8 cellular contexts compared by ENCODE assay signal in genomic region chr5:136028782-136029742, GRCh38. TPM values are rescaled to one million over a fixed set of nuclear protein-coding genes. Genes with fewer than 3 reads are reported as not detected.
DNase-seq lines count a peak whose midpoint lies in the region; ATAC-seq and TF ChIP-seq lines count a peak whose summit lies in the region.

Gene TGFBI, plus strand, starts transcription at chr5:136028988. Its CDS starts 68 bp downstream, at chr5:136029056.

- H3K4me1 ChIP-seq in heart left ventricle: peaks cover 5 to 92% (median 45%) of the 10 kb centered on the region in 12 donors
- no peaks in the 10 kb centered on the region for H3K4me1 ChIP-seq in parathyroid adenoma

- H3K36me3 Mint-ChIP-seq in activated naive CD8-positive, alpha-beta T cell treated with anti-CD3 and anti-CD28 coated beads, Interleukin-2, amount 50 U/mL, for 24 hours (ENCODE audit: low read depth): no peaks in the 10 kb centered on the region

- H3K4me3 Mint-ChIP-seq in activated naive CD8-positive, alpha-beta T cell treated with anti-CD3 and anti-CD28 coated beads, Interleukin-2, amount 50 U/mL, for 24 hours: no peak within 1 kb of the TSS

- H2AFZ ChIP-seq in parathyroid adenoma: peak within 1 kb of the TSS; percentile 75

- H3K4me1 Mint-ChIP-seq in activated naive CD8-positive, alpha-beta T cell treated with anti-CD3 and anti-CD28 coated beads, Interleukin-2, amount 50 U/mL, for 24 hours: no peaks in the 10 kb centered on the region

- ATAC-seq in HG03342 (IDR thresholded peaks at IDR 0.05; ENCODE audit: unreplicated experiment) (peak; percentile 46), heart left ventricle (peak; percentile 56 to 93 (median 90)), GM19452 (IDR thresholded peaks at IDR 0.05; ENCODE audit: unreplicated experiment) (no peak)
- ATAC-seq in activated naive CD8-positive, alpha-beta T cell treated with anti-CD3 and anti-CD28 coated beads, Interleukin-2, amount 50 U/mL, for 24 hours: peak; percentile 15

- H3K9me3 ChIP-seq in heart left ventricle (no peaks in the 10 kb centered on the region), parathyroid adenoma (ENCODE audit: control insufficient read depth, low read length) (no peaks in the 10 kb centered on the region)

- H3K27me3 ChIP-seq in heart left ventricle: no peaks in the 10 kb centered on the region
- no peaks in the 10 kb centered on the region for H3K27me3 ChIP-seq in parathyroid adenoma (ENCODE audit: control insufficient read depth, insufficient read depth, low read length)

- TF ChIP-seq POLR2A in heart left ventricle (IDR thresholded peaks at IDR 0.05): peak in 1 of 2 donors; percentile 66

- H3K27ac ChIP-seq in heart left ventricle: peak within 1 kb of the TSS in 11 of 12 donors; percentile 50 to 89 (median 77)
- H3K27ac ChIP-seq in parathyroid adenoma: no peak within 1 kb of the TSS

- no peak within 1 kb of the TSS for H3K9ac ChIP-seq in parathyroid adenoma

- peak; percentile 54 for DNase-seq in DMS53 treated with DMSO at 0.1 percent for 48 hours (lab: John Stamatoyannopoulos, UW; ENCODE audit: unreplicated experiment)
- DNase-seq in activated naive CD8-positive, alpha-beta T cell treated with anti-CD3 and anti-CD28 coated beads, Interleukin-2, amount 50 U/mL, for 24 hours: no peak
- peak; percentile 76 to 90 (median 82) for DNase-seq in heart left ventricle
- DNase-seq in cerebellar nuclear complex (lab: John Stamatoyannopoulos, UW): no peak
- DNase-seq in NCI-H748 (lab: John Stamatoyannopoulos, UW; ENCODE audit: unreplicated experiment): no peak

- 5 to 8% (median 7%) methylated on average over 53 to 68 of the region's 68 CpGs for WGBS in heart left ventricle, 4 donors

- TF ChIP-seq CTCF in heart left ventricle (IDR thresholded peaks at IDR 0.05): peak in 4 of 12 donors; percentile 12 to 49 (median 26)
- TF ChIP-seq CTCF in parathyroid adenoma (IDR thresholded peaks at IDR 0.05): no peak

- H3K4me2 ChIP-seq in parathyroid adenoma (ENCODE audit: low read length): peak within 1 kb of the TSS; percentile 53

- H3K27ac Mint-ChIP-seq in activated naive CD8-positive, alpha-beta T cell treated with anti-CD3 and anti-CD28 coated beads, Interleukin-2, amount 50 U/mL, for 24 hours: no peak within 1 kb of the TSS

- H3K4me3 ChIP-seq in heart left ventricle (peak within 1 kb of the TSS; percentile 51 to 86 (median 70)), parathyroid adenoma (ENCODE audit: low read depth, low read length) (peak within 1 kb of the TSS; percentile 22)

- intact Hi-C loops in heart left ventricle (cut with DNase I): loop anchor here in 6 of 10 donors (5.0 kb wide), 2 partner anchors 42 to 52 kb away; no protein-coding TSS in a partner anchor

- H3K36me3 ChIP-seq in heart left ventricle (peaks cover 0 to 14% (median 1%) of the 10 kb centered on the region in 9 donors), parathyroid adenoma (ENCODE audit: control insufficient read depth, insufficient read depth, low read length) (no peaks in the 10 kb centered on the region)

- no peaks in the 10 kb centered on the region for H3K79me2 ChIP-seq in parathyroid adenoma

- H3K9me3 Mint-ChIP-seq in activated naive CD8-positive, alpha-beta T cell treated with anti-CD3 and anti-CD28 coated beads, Interleukin-2, amount 50 U/mL, for 24 hours: no peaks in the 10 kb centered on the region

- H3K27me3 Mint-ChIP-seq in activated naive CD8-positive, alpha-beta T cell treated with anti-CD3 and anti-CD28 coated beads, Interleukin-2, amount 50 U/mL, for 24 hours: peaks cover 17% of the 10 kb centered on the region

RNA-seq across cellular contexts. Expression of gene TGFBI, which starts in this region (rescaled TPM):
- 100 to 1,000 TPM in 2 of 9 donors, 10 to 100 TPM in 7; 31.8 to 206 (median 42.9) TPM for total RNA-seq in heart left ventricle
- polyA plus RNA-seq in heart left ventricle: 10 to 100 TPM; 50.0 to 64.2 TPM

Comparison
In these comparisons a context has a peak if more than half of its experiments do, and no peak if none do; other contexts are left out.
1. DNase-seq: peak in DMS53 treated with DMSO at 0.1 percent for 48 hours (single experiment) and heart left ventricle (5 of 5); none in activated naive CD8-positive, alpha-beta T cell treated with anti-CD3 and anti-CD28 coated beads, Interleukin-2, amount 50 U/mL, for 24 hours (single experiment), cerebellar nuclear complex (0 of 2) and NCI-H748 (single experiment).